ENCODE assay signal across 21 cellular contexts in genomic region chr10:66552331-66552730, GRCh38.
DNase-seq lines count a peak whose midpoint lies in the region; ATAC-seq and TF ChIP-seq lines count a peak whose summit lies in the region.
"Had no signal": no experiment of that assay in that cellular context is flagged by ENCODE, and none has a peak within 500 bp of the region (broad histone marks: within the 10 kb centered on the region; RNA-seq: fewer than 3 reads in every experiment).

No MANE protein-coding gene starts in this region.

- no peaks in the 10 kb centered on the region for H3K36me3 ChIP-seq in testis (ENCODE audit: low read depth, missing control alignments)
- H3K36me3 ChIP-seq: BE2C, BLaER1 had no signal

- in situ Hi-C loops in G401 (cut with HindIII; ENCODE audit: low sequenced_read_pairs), result no loop called here

- no peak for TF ChIP-seq CTCF in testis (IDR thresholded peaks at IDR 0.05)

- H3K9me3 ChIP-seq in testis, result no peaks in the 10 kb centered on the region
- H3K9me3 ChIP-seq: BE2C, BLaER1 had no signal

- no peak for ATAC-seq in HG03139 (IDR thresholded peaks at IDR 0.05; ENCODE audit: unreplicated experiment)

- intact Hi-C loops in testis (cut with DNase I; ENCODE audit: low total_unique reads), result no loop called here

- TF ChIP-seq POLR2A in testis (IDR thresholded peaks at IDR 0.05), result no peak

- H3K27me3 ChIP-seq in testis, result no peaks in the 10 kb centered on the region
- H3K27me3 ChIP-seq: BE2C, BLaER1 had no signal

- peak; percentile 64 for DNase-seq in G401 (ENCODE audit: low spot score)
- peak; percentile 33 for DNase-seq in NCI-H446 treated with DMSO at 0.1 percent for 48 hours (lab: John Stamatoyannopoulos, UW)
- DNase-seq in cerebellum (ENCODE audit: low spot score), result peak; percentile 27
- DNase-seq in testis, result no peak
- no peak for DNase-seq in NCI-H2227 treated with DMSO at 0.1 percent for 48 hours (lab: John Stamatoyannopoulos, UW)
- no peak for DNase-seq in SHP77 treated with DMSO at 0.1 percent for 48 hours (lab: John Stamatoyannopoulos, UW)
- DNase-seq: 8988T; ACHN; BE2C; CD4-positive, alpha-beta memory T cell; CD4-positive, CD25-positive, alpha-beta regulatory T cell; CD8-positive, alpha-beta memory T cell; COR-L47; DMS153; DMS53; DMS79; DND-41; EL; GF-D8 had no signal

- WGBS in testis, 2 donors, result 91 to 97% methylated on average over 1 of the region's 1 CpG

- H3K27ac ChIP-seq in testis, result peak overlapping the region; percentile 12 to 32
- H3K27ac ChIP-seq: BLaER1 had no signal

- no peak overlapping the region for H3K4me3 ChIP-seq in testis
- H3K4me3 ChIP-seq: BLaER1 had no signal

- H3K4me1 ChIP-seq in testis, result no peaks in the 10 kb centered on the region
- H3K4me1 ChIP-seq: BE2C, BLaER1 had no signal

Comparison
In these comparisons a context has a peak if more than half of its experiments do, and no peak if none do; other contexts are left out.
1. DNase-seq: peak in G401 (single experiment), NCI-H446 treated with DMSO at 0.1 percent for 48 hours (single experiment) and cerebellum (single experiment); none in testis (single experiment), NCI-H2227 treated with DMSO at 0.1 percent for 48 hours (single experiment) and SHP77 treated with DMSO at 0.1 percent for 48 hours (single experiment).